8 cellular contexts compared by ENCODE assay signal in the genomic region with DNA sequence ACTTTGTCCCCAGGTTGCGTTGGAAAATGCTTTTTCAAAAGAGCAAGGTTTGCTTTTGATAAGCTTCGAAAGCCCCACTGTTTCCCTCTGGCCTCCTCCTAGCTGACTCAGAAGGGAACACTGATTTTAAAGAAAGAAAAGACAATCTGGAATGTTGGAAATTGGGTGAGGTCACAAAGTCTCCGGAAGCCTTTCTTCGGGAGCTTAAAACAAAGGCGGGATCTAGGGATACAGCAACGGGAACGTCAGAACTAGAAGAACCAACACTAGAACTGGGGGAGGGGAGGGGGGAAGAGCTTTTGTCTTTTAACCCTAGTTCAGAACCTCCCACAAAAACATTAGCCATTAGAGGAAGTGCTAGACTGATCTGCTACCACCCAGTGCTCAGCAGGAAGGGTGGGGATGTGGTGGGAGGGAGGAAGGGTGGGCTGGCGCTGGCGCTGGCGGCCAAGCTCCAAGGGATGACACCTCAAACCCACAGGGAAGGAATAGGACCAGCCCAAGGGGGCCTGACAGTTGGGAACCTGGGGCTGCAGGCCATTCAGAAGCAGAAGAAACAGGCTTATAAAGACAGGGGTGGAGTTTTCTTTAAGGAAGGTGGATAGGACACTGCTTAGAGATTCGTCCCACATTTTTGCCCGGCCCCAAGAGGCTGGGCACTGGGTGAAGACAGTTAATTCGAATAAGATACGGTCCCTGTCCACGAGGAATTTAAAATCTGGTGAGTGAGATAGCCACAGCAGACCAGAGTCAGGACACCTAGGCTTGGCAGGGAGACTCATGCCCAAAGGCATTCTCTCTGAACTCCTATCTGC. TPM values are rescaled to one million over a fixed set of nuclear protein-coding genes. Genes with fewer than 3 reads are reported as not detected.
DNase-seq lines count a peak whose midpoint lies in the region; ATAC-seq, FAIRE-seq and TF ChIP-seq lines count a peak whose summit lies in the region.

No MANE protein-coding gene starts in this region.

- peak; percentile 67 for DNase-seq in Ammon's horn (ENCODE audit: low spot score)
- peak; percentile 94 for DNase-seq in RKO (ENCODE audit: low spot score)
- DNase-seq in adrenal gland = peak; percentile 43 to 76 (median 61)
- peak; percentile 89 for DNase-seq in cardiac septum (ENCODE audit: low spot score)
- DNase-seq in pancreas = peak in 3 of 6 donors; percentile 9 to 54 (median 34)
- DNase-seq in NCI-H1092 treated with DMSO at 0.1 percent for 48 hours (lab: John Stamatoyannopoulos, UW) = no peak

- FAIRE-seq in pancreas (lab: Jason Lieb, UNC) = no peak

- H3K4me1 ChIP-seq in adrenal gland (replicated peaks in 1 of 2) (peaks cover 7 to 9% of the 10 kb centered on the region in 2 donors), pancreas (peaks cover 0 to 4% (median 0%) of the 10 kb centered on the region in 3 donors)

- H3K9me3 ChIP-seq in adrenal gland (replicated peaks in 1 of 3) (no peaks in the 10 kb centered on the region), pancreas (no peaks in the 10 kb centered on the region)

- TF ChIP-seq CTCF in adrenal gland (IDR thresholded peaks at IDR 0.05) = peak in 1 of 6 experiments; percentile 2
- TF ChIP-seq CTCF in pancreas (IDR thresholded peaks at IDR 0.05) = no peak

- H3K27me3 ChIP-seq in adrenal gland (no peaks in the 10 kb centered on the region), pancreas (no peaks in the 10 kb centered on the region)

- 27 to 50% (median 48%) methylated on average over 15 of the region's 15 CpGs for WGBS in adrenal gland, 4 donors
- 36 to 37% methylated on average over 15 of the region's 15 CpGs for WGBS in pancreas, 2 donors

- H3K4me3 ChIP-seq in adrenal gland (peak overlapping the region in 2 of 4 donors; percentile 90 to 97), pancreas (peak overlapping the region; percentile 86 to 99 (median 98))

- H3K36me3 ChIP-seq in adrenal gland (replicated peaks in 1 of 2) (no peaks in the 10 kb centered on the region), pancreas (no peaks in the 10 kb centered on the region)

- TF ChIP-seq POLR2A in GM18526 (IDR thresholded peaks at IDR 0.05; ENCODE audit: extremely low read depth, insufficient read length) (peak; percentile 53), adrenal gland (IDR thresholded peaks at IDR 0.05) (peak in 1 of 2 donors; percentile 45)

- ATAC-seq in HG03139 (IDR thresholded peaks at IDR 0.05; ENCODE audit: unreplicated experiment) = peak; percentile 45
- ATAC-seq in pancreas = peak in 3 of 4 donors; percentile 8 to 31 (median 21)

- peak overlapping the region in 4 of 5 donors; percentile 80 to 95 (median 86) for H3K27ac ChIP-seq in adrenal gland
- peak overlapping the region in 3 of 4 donors; percentile 78 to 95 (median 91) for H3K27ac ChIP-seq in pancreas

- intact Hi-C loops in adrenal gland (cut with DNase I) (no loop called here), cardiac septum (cut with DNase I) (loop anchor here (1.0 to 5.0 kb wide), 2 partner anchors 17 to 65 kb away; partner anchors contain the start of gene KCMF1), pancreas (cut with DNase I) (no loop called here)

RNA-seq across cellular contexts. Expression of gene TMSB10, which starts 1.7 kb away (rescaled TPM):
- total RNA-seq in adrenal gland = 1,000 to 10,000 TPM in 4 of 8 donors, 100 to 1,000 TPM in 4; 473 to 2,004 (median 995) TPM
- polyA plus RNA-seq in adrenal gland = 1,000 to 10,000 TPM in 2 of 3 donors, 100 to 1,000 TPM in 1; 700 to 1,968 (median 1,951) TPM
- 452 TPM for total RNA-seq in cardiac septum
- total RNA-seq in pancreas = 100 to 1,000 TPM; 134 to 700 (median 213) TPM
- 1,000 to 10,000 TPM in 1 of 2 donors, 100 to 1,000 TPM in 1; 585 to 1,099 TPM for polyA plus RNA-seq in pancreas

RNA-seq across cellular contexts. Expression of gene TRABD2A, which starts 26.2 kb away (rescaled TPM):
- total RNA-seq in adrenal gland (1 to 10 TPM in 2 of 8 donors, under 1 TPM in 5, not detected in 1; 0.37 to 2.4 (median 0.69) TPM), cardiac septum (0.54 TPM), pancreas (under 1 TPM in 5 of 6 donors, not detected in 1; 0.19 to 0.59 (median 0.28) TPM)
- polyA plus RNA-seq in adrenal gland (1 to 10 TPM in 2 of 3 donors, under 1 TPM in 1; 0.29 to 1.4 (median 1.0) TPM), pancreas (under 1 TPM; 0.27 to 0.33 TPM)
